ENCODE assay signal across 19 cellular contexts in genomic region chr1:115429884-115430283, GRCh38.
DNase-seq lines count a peak whose midpoint lies in the region; ATAC-seq and TF ChIP-seq lines count a peak whose summit lies in the region.
"Had no signal": no experiment of that assay in that cellular context is flagged by ENCODE, and none has a peak within 500 bp of the region (broad histone marks: within the 10 kb centered on the region; RNA-seq: fewer than 3 reads in every experiment).

No MANE protein-coding gene starts in this region.

- peaks cover 0 to 4% (median 0%) of the 10 kb centered on the region in 4 donors for H3K4me1 ChIP-seq in esophagus muscularis mucosa
- H3K4me1 ChIP-seq: neural progenitor cell had no signal

- no peak overlapping the region for H3K4me3 ChIP-seq in esophagus muscularis mucosa
- H3K4me3 ChIP-seq: neural progenitor cell, thyroid gland had no signal

- H3K27me3 ChIP-seq in esophagus muscularis mucosa: peaks cover 0 to 5% (median 0%) of the 10 kb centered on the region in 4 donors
- H3K27me3 ChIP-seq: neural progenitor cell, thyroid gland had no signal

- no peak for TF ChIP-seq CTCF in esophagus muscularis mucosa (IDR thresholded peaks at IDR 0.05)

- WGBS in esophagus muscularis mucosa: 92% methylated on average over 2 of the region's 2 CpGs

- no peak for TF ChIP-seq EP300 in esophagus muscularis mucosa (IDR thresholded peaks at IDR 0.05)

- DNase-seq in HCEC 1CT (peak; percentile 36), RPMI7951 (ENCODE audit: low read depth) (peak; percentile 63), esophagus muscularis mucosa (ENCODE audit: extremely low spot score) (peak; percentile 31), renal cortical epithelial cell (ENCODE audit: low read depth) (peak; percentile 59), NCI-H1417 treated with DMSO at 0.1 percent for 48 hours (lab: John Stamatoyannopoulos, UW) (no peak), posterior vena cava (ENCODE audit: low spot score) (no peak), COR-L47 (lab: John Stamatoyannopoulos, UW) (no peak)
- DNase-seq: amygdala; effector CD8-positive, alpha-beta T cell; GOT3; left colon; NCI-H2081; NCI-H526; stimulated activated CD4-positive, alpha-beta T cell treated with anti-CD3 and anti-CD28 coated beads, Interleukin-15, amount 100 ng/mL, for 24 hours; thyroid gland had no signal

- no peak overlapping the region for H3K27ac ChIP-seq in esophagus muscularis mucosa (replicated peaks in 1 of 4)
- H3K27ac ChIP-seq: neural progenitor cell, thyroid gland had no signal

- no peak for ATAC-seq in HG02610 (IDR thresholded peaks at IDR 0.05; ENCODE audit: unreplicated experiment)
- ATAC-seq: activated CD4-positive, CD25-positive, alpha-beta regulatory T cell treated with anti-CD3 and anti-CD28 coated beads, Interleukin-2, amount 50 U/mL, for 24 hours; left colon; stimulated activated memory B cell treated with anti-CD40 and anti-IgM and Interleukin-4, amounts not matched to agents 10 μg/mL and 1 μg/mL and 100 μg/mL, for 72 hours had no signal

- intact Hi-C loops in esophagus muscularis mucosa (cut with DNase I): no loop called here
- intact Hi-C loops in posterior vena cava (cut with DNase I): no loop called here

- no peaks in the 10 kb centered on the region for H3K9me3 ChIP-seq in esophagus muscularis mucosa
- H3K9me3 ChIP-seq: thyroid gland had no signal

- no peaks in the 10 kb centered on the region for H3K36me3 ChIP-seq in esophagus muscularis mucosa
- H3K36me3 ChIP-seq: neural progenitor cell, thyroid gland had no signal

- no peak for TF ChIP-seq POLR2A in esophagus muscularis mucosa (IDR thresholded peaks at IDR 0.05; ENCODE audit: low read depth)

Comparison
In these comparisons a context has a peak if more than half of its experiments do, and no peak if none do; other contexts are left out.
1. DNase-seq: peak in HCEC 1CT (single experiment), RPMI7951 (single experiment), esophagus muscularis mucosa (single experiment) and renal cortical epithelial cell (single experiment); none in NCI-H1417 treated with DMSO at 0.1 percent for 48 hours (single experiment), posterior vena cava (single experiment) and COR-L47 (single experiment).